In genomic region chr12:78396538-78396937, GRCh38 we compare ENCODE assay signal across 33 cellular contexts.
"Had no signal": no experiment of that assay in that cellular context is flagged by ENCODE, and none has a peak within 500 bp of the region (broad histone marks: within the 10 kb centered on the region; RNA-seq: fewer than 3 reads in every experiment).

No MANE protein-coding gene starts in this region.

- H3K9me3 ChIP-seq: ascending aorta, breast epithelium, esophagus squamous epithelium, gastroesophageal sphincter, heart right ventricle had no signal

- ATAC-seq: activated CD4-positive, CD25-positive, alpha-beta regulatory T cell treated with anti-CD3 and anti-CD28 coated beads, Interleukin-2, amount 50 U/mL, for 24 hours; activated CD8-positive, alpha-beta memory T cell treated with anti-CD3 and anti-CD28 coated beads, Interleukin-2, amount 10 ng/mL, durations not matched to agents 7 days and 5 days; activated CD8-positive, alpha-beta T cell treated with anti-CD3 and anti-CD28 coated beads, Interleukin-2, amount 10 ng/mL, durations not matched to agents 7 days and 5 days; activated naive CD4-positive, alpha-beta T cell treated with anti-CD3 and anti-CD28 coated beads, Interleukin-2, amount 50 U/mL, for 72 hours; gastroesophageal sphincter; heart right ventricle; T-helper 17 cell had no signal

- H3K4me2 ChIP-seq: hepatocyte had no signal

- H3K36me3 ChIP-seq: ascending aorta, breast epithelium, cardiac muscle cell, esophagus squamous epithelium, gastroesophageal sphincter, heart right ventricle, WERI-Rb-1 had no signal

- H3K27me3 ChIP-seq: ascending aorta, breast epithelium, cardiac muscle cell, esophagus squamous epithelium, gastroesophageal sphincter, heart right ventricle, hepatocyte had no signal

- H3K4me3 ChIP-seq: ascending aorta, breast epithelium, cardiac muscle cell, esophagus squamous epithelium, gastroesophageal sphincter, heart right ventricle, hepatocyte had no signal

- DNase-seq: activated B cell treated with CpG ODN at 0.5 μM for 24 hours; activated CD4-positive, alpha-beta memory T cell treated with anti-CD3 and anti-CD28 coated beads for 36 hours; activated CD4-positive, alpha-beta T cell treated with anti-CD3 and anti-CD28 coated beads for 48 hours; activated CD8-positive, alpha-beta memory T cell treated with anti-CD3 and anti-CD28 coated beads, Interleukin-2, amount 10 ng/mL, durations not matched to agents 7 days and 5 days; activated CD8-positive, alpha-beta memory T cell treated with anti-CD3 and anti-CD28 coated beads, Interleukin-2, amount 50 U/mL, for 4 hours; activated CD8-positive, alpha-beta T cell treated with anti-CD3 and anti-CD28 coated beads, Interleukin-2, amount 10 ng/mL, durations not matched to agents 7 days and 5 days; activated gamma-delta T cell; activated naive CD4-positive, alpha-beta T cell; activated naive CD4-positive, alpha-beta T cell treated with anti-CD3 and anti-CD28 coated beads, Interleukin-2, amount 10 ng/mL, durations not matched to agents 7 days and 5 days; activated naive CD8-positive, alpha-beta T cell treated with anti-CD3 and anti-CD28 coated beads, Interleukin-2, amount 10 ng/mL, durations not matched to agents 7 days and 5 days; activated T-cell treated with anti-CD3 and anti-CD28 coated beads, Interleukin-2, amount 50 U/mL, for 1 hour; activated T-cell treated with anti-CD3 and anti-CD28 coated beads, Interleukin-2, amount 50 U/mL, for 48 hours; central memory CD4-positive, alpha-beta T cell; cortex of kidney; dermis blood vessel endothelial cell; effector CD8-positive, alpha-beta T cell; esophagus squamous epithelium; foreskin melanocyte; heart right ventricle; T-helper 17 cell; T1000; WERI-Rb-1 had no signal

- H3K79me2 ChIP-seq: hepatocyte had no signal

- H2AFZ ChIP-seq: hepatocyte had no signal

- H3K27ac ChIP-seq: ascending aorta, breast epithelium, cardiac muscle cell, epithelial cell of prostate, esophagus squamous epithelium, gastroesophageal sphincter, heart right ventricle, hepatocyte, WERI-Rb-1 had no signal

- FAIRE-seq: colon, endometrium, endothelial cell of umbilical vein had no signal

- H3K4me1 ChIP-seq: ascending aorta, breast epithelium, esophagus squamous epithelium, gastroesophageal sphincter, heart right ventricle had no signal
